In the genomic region with DNA sequence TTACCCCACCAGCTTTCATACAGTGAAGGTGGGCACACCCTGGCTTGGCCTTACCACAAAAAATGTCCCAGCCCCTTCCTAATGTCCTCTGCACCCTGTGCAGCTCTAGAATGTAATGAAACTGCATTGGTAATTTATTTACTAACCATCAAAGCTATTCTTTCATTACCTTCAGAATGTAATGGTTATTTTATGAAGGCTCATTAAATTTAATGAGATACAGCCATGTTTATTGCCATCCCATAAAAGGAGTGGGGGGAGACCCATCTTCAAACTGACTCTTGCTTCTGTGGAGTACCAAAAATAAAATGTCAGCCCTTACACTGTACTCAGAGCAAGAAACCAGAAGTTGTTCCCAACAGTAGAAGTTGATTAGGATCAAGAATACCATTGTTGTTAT, we compare ENCODE assay signal across 18 cellular contexts. TPM values are rescaled to one million over a fixed set of nuclear protein-coding genes. Genes with fewer than 3 reads are reported as not detected.
A peak's percentile ranks its signal among the peaks of the same experiment; 100 is the strongest.
DNase-seq lines count a peak whose midpoint lies in the region; ATAC-seq and TF ChIP-seq lines count a peak whose summit lies in the region.
"Had no signal": no experiment of that assay in that cellular context is flagged by ENCODE, and none has a peak within 500 bp of the region (broad histone marks: within the 10 kb centered on the region; RNA-seq: fewer than 3 reads in every experiment).

No MANE protein-coding gene starts in this region.

- H3K36me3 Mint-ChIP-seq in effector memory CD8-positive, alpha-beta T cell (ENCODE audit: insufficient read depth): no peaks in the 10 kb centered on the region
- H3K36me3 Mint-ChIP-seq: CD4-positive, CD25-positive, alpha-beta regulatory T cell; CD8-positive, alpha-beta T cell had no signal

- H3K4me1 ChIP-seq in HEK293 (ENCODE audit: control insufficient read depth, insufficient read depth, low read length): peaks cover 6% of the 10 kb centered on the region; the same call in 1 of the 2 replicates
- H3K4me1 ChIP-seq: BLaER1, Caco-2 had no signal

- H3K9me3 Mint-ChIP-seq in effector memory CD8-positive, alpha-beta T cell: no peaks in the 10 kb centered on the region
- H3K9me3 Mint-ChIP-seq: CD4-positive, CD25-positive, alpha-beta regulatory T cell; CD8-positive, alpha-beta T cell; HFFc6 had no signal

- no peak overlapping the region for H3K27ac Mint-ChIP-seq in effector memory CD8-positive, alpha-beta T cell
- H3K27ac Mint-ChIP-seq: B cell; CD4-positive, CD25-positive, alpha-beta regulatory T cell; CD8-positive, alpha-beta T cell; HFFc6 had no signal

- no peak for TF ChIP-seq CTCF in HEK293 (tag by site-specific recombination; IDR thresholded peaks at IDR 0.05)

- intact Hi-C loops in left colon (cut with DNase I, micrococcal nuclease): no loop called here

- peaks cover 2 to 10% of the 10 kb centered on the region in 2 donors for H3K27me3 Mint-ChIP-seq in effector memory CD8-positive, alpha-beta T cell

- H3K4me3 ChIP-seq in HEK293 (ENCODE audit: low read depth, low read length): no peak overlapping the region
- H3K4me3 ChIP-seq: BLaER1, GM23248 had no signal

- DNase-seq in HEK293T (ENCODE audit: extremely low spot score): no peak
- DNase-seq in left colon: no peak
- DNase-seq in activated naive CD4-positive, alpha-beta T cell treated with Interleukin-2 at 50 U/mL for 16 hours: no peak
- DNase-seq in effector memory CD8-positive, alpha-beta T cell: no peak
- DNase-seq: Caco-2; CD4-positive, CD25-positive, alpha-beta regulatory T cell; CD8-positive, alpha-beta T cell; DMS153; DND-41; GM23248; H7; HCEC 1CT; HFFc6 had no signal

- ATAC-seq in left colon: peak; percentile 67
- no peak for ATAC-seq in HG03460 (IDR thresholded peaks at IDR 0.05; ENCODE audit: unreplicated experiment)
- ATAC-seq in effector memory CD8-positive, alpha-beta T cell (replicated peaks): no peak
- ATAC-seq: CD8-positive, alpha-beta T cell had no signal

- H3K27ac ChIP-seq in HEK293 (ENCODE audit: extremely low read depth, low read depth, low read length): no peak overlapping the region
- H3K27ac ChIP-seq: BLaER1, C4-2B, GM23248 had no signal

- no peak overlapping the region for H3K4me3 Mint-ChIP-seq in effector memory CD8-positive, alpha-beta T cell
- H3K4me3 Mint-ChIP-seq: B cell; CD4-positive, CD25-positive, alpha-beta regulatory T cell; CD8-positive, alpha-beta T cell; HFFc6 had no signal

- POLR2A ChIA-PET in HEK293 (lab: Yijun Ruan, JAX) (no interaction called here), HEK293T (lab: Yijun Ruan, JAX) (interaction anchor here (2.1 kb wide), 1 partner anchor 25 kb away, joined by 4 read pairs; the partner anchor contains the start of gene NKX6-1)

- H3K36me3 ChIP-seq in HEK293 (ENCODE audit: control insufficient read depth in 2 of 2, insufficient read depth in 1 of 2, low read length in 2 of 2): no peaks in the 10 kb centered on the region
- H3K36me3 ChIP-seq: BLaER1 had no signal

- no peaks in the 10 kb centered on the region for H3K9me3 ChIP-seq in HEK293 (ENCODE audit: control insufficient read depth, insufficient read depth, low read depth, low read length)
- H3K9me3 ChIP-seq: BLaER1, Caco-2 had no signal

- no peaks in the 10 kb centered on the region for H3K4me1 Mint-ChIP-seq in effector memory CD8-positive, alpha-beta T cell (ENCODE audit: low read depth in 2 of 2)
- H3K4me1 Mint-ChIP-seq: B cell; CD4-positive, CD25-positive, alpha-beta regulatory T cell had no signal

- CTCF ChIA-PET in HEK293 (lab: Yijun Ruan, JAX) (interaction anchor here (0.6 kb wide), 1 partner anchor 9 kb away, joined by 3 read pairs; no protein-coding TSS in a partner anchor), HEK293T (lab: Yijun Ruan, JAX) (no interaction called here)

TF ChIP-seq in HEK293, 187 proteins besides CTCF, POLR2A, EP300 and RAD21 (continues in another document):
- TF ChIP-seq ZNF514 (tag by site-specific recombination; IDR thresholded peaks at IDR 0.05) (no peak), ZNF843 (tag by site-specific recombination; IDR thresholded peaks at IDR 0.05) (peak; percentile 67), ZNF530 (tag by site-specific recombination; IDR thresholded peaks at IDR 0.05; ENCODE audit: low read depth) (no peak), ZNF146 (tag by site-specific recombination; IDR thresholded peaks at IDR 0.05) (no peak), ZNF626 (tag by site-specific recombination; IDR thresholded peaks at IDR 0.05) (no peak), ZSCAN16 (tag by site-specific recombination; IDR thresholded peaks at IDR 0.05) (no peak), ZEB2 (tag by site-specific recombination; IDR thresholded peaks at IDR 0.05) (no peak), GLI4 (tag by site-specific recombination; IDR thresholded peaks at IDR 0.05) (no peak), HOXA7 (CRISPR knock-in tag; IDR thresholded peaks at IDR 0.05; ENCODE audit: borderline replicate concordance) (no peak), ZNF10 (tag by site-specific recombination; IDR thresholded peaks at IDR 0.05) (no peak), ZNF394 (tag by site-specific recombination; IDR thresholded peaks at IDR 0.05; ENCODE audit: borderline replicate concordance) (no peak), ZNF747 (tag by site-specific recombination; IDR thresholded peaks at IDR 0.05) (no peak), ZNF121 (tag by site-specific recombination; IDR thresholded peaks at IDR 0.05) (no peak)
- TF ChIP-seq, protein P1, sequence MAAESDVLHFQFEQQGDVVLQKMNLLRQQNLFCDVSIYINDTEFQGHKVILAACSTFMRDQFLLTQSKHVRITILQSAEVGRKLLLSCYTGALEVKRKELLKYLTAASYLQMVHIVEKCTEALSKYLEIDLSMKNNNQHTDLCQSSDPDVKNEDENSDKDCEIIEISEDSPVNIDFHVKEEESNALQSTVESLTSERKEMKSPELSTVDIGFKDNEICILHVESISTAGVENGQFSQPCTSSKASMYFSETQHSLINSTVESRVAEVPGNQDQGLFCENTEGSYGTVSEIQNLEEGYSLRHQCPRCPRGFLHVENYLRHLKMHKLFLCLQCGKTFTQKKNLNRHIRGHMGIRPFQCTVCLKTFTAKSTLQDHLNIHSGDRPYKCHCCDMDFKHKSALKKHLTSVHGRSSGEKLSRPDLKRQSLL (tag by site-specific recombination; IDR thresholded peaks at IDR 0.05): peak; percentile 54
- TF ChIP-seq, protein P2, sequence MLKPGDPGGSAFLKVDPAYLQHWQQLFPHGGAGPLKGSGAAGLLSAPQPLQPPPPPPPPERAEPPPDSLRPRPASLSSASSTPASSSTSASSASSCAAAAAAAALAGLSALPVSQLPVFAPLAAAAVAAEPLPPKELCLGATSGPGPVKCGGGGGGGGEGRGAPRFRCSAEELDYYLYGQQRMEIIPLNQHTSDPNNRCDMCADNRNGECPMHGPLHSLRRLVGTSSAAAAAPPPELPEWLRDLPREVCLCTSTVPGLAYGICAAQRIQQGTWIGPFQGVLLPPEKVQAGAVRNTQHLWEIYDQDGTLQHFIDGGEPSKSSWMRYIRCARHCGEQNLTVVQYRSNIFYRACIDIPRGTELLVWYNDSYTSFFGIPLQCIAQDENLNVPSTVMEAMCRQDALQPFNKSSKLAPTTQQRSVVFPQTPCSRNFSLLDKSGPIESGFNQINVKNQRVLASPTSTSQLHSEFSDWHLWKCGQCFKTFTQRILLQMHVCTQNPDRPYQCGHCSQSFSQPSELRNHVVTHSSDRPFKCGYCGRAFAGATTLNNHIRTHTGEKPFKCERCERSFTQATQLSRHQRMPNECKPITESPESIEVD (tag by site-specific recombination; IDR thresholded peaks at IDR 0.05): peak; percentile 72

TF ChIP-seq in HEK293T, 16 proteins besides CTCF, POLR2A, EP300 and RAD21:
- TF ChIP-seq CTBP1 (IDR thresholded peaks at IDR 0.05; ENCODE audit: borderline replicate concordance) (0 out of 2 replicates have a peak, but pooled peaks have one; percentile 32), ARNT (IDR thresholded peaks at IDR 0.05) (no peak), BHLHE40 (IDR thresholded peaks at IDR 0.05; ENCODE audit: borderline replicate concordance) (no peak), FOXM1 (IDR thresholded peaks at IDR 0.05; ENCODE audit: borderline replicate concordance) (peak; percentile 64; the same call in 1 of the 2 replicates)
- TF ChIP-seq, protein P3, sequence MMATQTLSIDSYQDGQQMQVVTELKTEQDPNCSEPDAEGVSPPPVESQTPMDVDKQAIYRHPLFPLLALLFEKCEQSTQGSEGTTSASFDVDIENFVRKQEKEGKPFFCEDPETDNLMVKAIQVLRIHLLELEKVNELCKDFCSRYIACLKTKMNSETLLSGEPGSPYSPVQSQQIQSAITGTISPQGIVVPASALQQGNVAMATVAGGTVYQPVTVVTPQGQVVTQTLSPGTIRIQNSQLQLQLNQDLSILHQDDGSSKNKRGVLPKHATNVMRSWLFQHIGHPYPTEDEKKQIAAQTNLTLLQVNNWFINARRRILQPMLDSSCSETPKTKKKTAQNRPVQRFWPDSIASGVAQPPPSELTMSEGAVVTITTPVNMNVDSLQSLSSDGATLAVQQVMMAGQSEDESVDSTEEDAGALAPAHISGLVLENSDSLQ (IDR thresholded peaks at IDR 0.05): peak; percentile 73
TF ChIP-seq in HEK293T: peak in this region for 3.

RNA-seq across cellular contexts. Expression of gene NKX6-1, which starts 25.0 kb away (rescaled TPM):
- total RNA-seq in left colon: not detected
- total RNA-seq: B cell; CD4-positive, CD25-positive, alpha-beta regulatory T cell; CD8-positive, alpha-beta T cell; H7; HFFc6 had no signal
